ENCODE assay signal across 1 cellular context in the genomic region with DNA sequence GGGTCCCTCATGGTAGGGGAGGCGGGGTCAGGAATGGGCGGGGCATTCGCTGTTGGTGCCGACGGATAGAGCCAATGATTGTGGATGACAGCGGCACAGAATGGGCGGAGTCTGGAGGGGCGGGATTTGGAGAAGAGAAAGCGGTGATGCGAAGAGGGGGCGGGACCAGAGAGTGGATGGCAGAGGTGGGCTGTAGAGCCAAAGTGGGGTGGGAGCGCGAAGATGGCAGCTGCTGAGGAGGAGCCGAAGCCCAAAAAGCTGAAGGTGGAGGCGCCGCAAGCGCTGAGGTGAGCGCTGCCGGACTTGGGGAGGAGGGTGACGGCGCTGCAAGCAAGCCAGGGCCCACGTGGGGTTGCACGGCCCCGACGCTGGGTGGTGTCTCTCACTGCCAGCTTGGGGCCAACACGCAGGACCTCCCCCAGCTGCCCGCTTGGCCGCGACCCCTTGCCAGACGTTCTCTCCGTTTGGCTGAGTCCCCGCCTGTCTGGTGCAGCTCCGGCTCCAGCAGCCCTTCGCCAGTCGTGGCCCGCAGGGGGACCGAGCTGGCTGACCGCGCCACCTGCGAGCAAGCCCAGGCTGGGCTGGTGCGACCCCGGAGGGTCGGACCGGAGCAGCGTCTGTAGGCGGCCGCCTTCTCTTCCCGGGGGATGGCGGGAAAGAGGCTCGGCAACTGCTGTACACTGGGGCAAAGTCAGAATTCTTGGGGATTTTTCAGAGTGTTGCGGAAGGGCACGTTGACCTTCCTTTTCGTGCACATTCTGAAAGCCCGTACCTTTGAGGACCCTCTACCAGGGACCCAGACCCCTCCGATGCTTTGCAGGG.
TF ChIP-seq lines count a peak whose summit lies in the region.

Gene ADK (plus strand): TSS at position 165 of the 822 bp plus-strand sequence. CDS start 58 bp downstream, at position 223.

TF ChIP-seq in HepG2, 621 proteins besides CTCF, POLR2A, EP300 and RAD21 (continued from another document and continues in another):
- TF ChIP-seq ZNF790 (CRISPR knock-in tag; IDR thresholded peaks at IDR 0.05; ENCODE audit: borderline replicate concordance) (no peak), KDM5B (CRISPR knock-in tag; IDR thresholded peaks at IDR 0.05; ENCODE audit: borderline replicate concordance) (peak; percentile 81), GTF3A (CRISPR knock-in tag; conservative IDR thresholded peaks at IDR 0.05) (no peak), ZNF572 (CRISPR knock-in tag; IDR thresholded peaks at IDR 0.05) (no peak), FOXC1 (CRISPR knock-in tag; IDR thresholded peaks at IDR 0.05; ENCODE audit: borderline replicate concordance) (0 out of 2 replicates have a peak, but pooled peaks have one; percentile 70), PLRG1 (conservative IDR thresholded peaks at IDR 0.05) (no peak), DNMT1 (CRISPR knock-in tag; IDR thresholded peaks at IDR 0.05) (no peak), HHEX (CRISPR knock-in tag; IDR thresholded peaks at IDR 0.05) (no peak), SOX6 (IDR thresholded peaks at IDR 0.05) (no peak), SOX6 (CRISPR knock-in tag; IDR thresholded peaks at IDR 0.05) (peak; percentile 42; the same call in 1 of the 2 replicates), KDM3A (CRISPR knock-in tag; IDR thresholded peaks at IDR 0.05; ENCODE audit: low read depth) (no peak), NCOA1 (CRISPR knock-in tag; IDR thresholded peaks at IDR 0.05) (0 out of 2 replicates have a peak, but pooled peaks have one; percentile 44), ZNF614 (CRISPR knock-in tag; IDR thresholded peaks at IDR 0.05; ENCODE audit: borderline replicate concordance) (no peak), ATF7 (IDR thresholded peaks at IDR 0.05) (no peak), ATF7 (CRISPR knock-in tag; IDR thresholded peaks at IDR 0.05) (peak; percentile 26; the same call in 1 of the 2 replicates), ZBTB14 (CRISPR knock-in tag; IDR thresholded peaks at IDR 0.05) (peak; percentile 35), GMEB2 (CRISPR knock-in tag; IDR thresholded peaks at IDR 0.05; ENCODE audit: low read depth) (no peak), ARID2 (CRISPR knock-in tag; IDR thresholded peaks at IDR 0.05; ENCODE audit: borderline replicate concordance) (no peak), ZNF724P (CRISPR knock-in tag; IDR thresholded peaks at IDR 0.05; ENCODE audit: borderline replicate concordance) (peak; percentile 69; the same call in 1 of the 2 replicates), WIZ (CRISPR knock-in tag; IDR thresholded peaks at IDR 0.05) (no peak), CEBPB (IDR thresholded peaks at IDR 0.05; ENCODE audit: borderline replicate concordance, low read depth, low read length) (no peak), ZBTB38 (CRISPR knock-in tag; IDR thresholded peaks at IDR 0.05) (peak; percentile 53; the same call in 1 of the 2 replicates), ZNF296 (CRISPR knock-in tag; conservative IDR thresholded peaks at IDR 0.05) (peak; percentile 91), HNF4A (CRISPR knock-in tag; IDR thresholded peaks at IDR 0.05) (no peak), ZNF746 (CRISPR knock-in tag; IDR thresholded peaks at IDR 0.05) (no peak; the same call in 1 of the 2 replicates), SIX1 (CRISPR knock-in tag; IDR thresholded peaks at IDR 0.05; ENCODE audit: borderline replicate concordance) (no peak), AGO1 (IDR thresholded peaks at IDR 0.05; ENCODE audit: low read depth, low read length, poor library complexity, severe bottlenecking) (peak; percentile 36)
- TF ChIP-seq, protein P1, sequence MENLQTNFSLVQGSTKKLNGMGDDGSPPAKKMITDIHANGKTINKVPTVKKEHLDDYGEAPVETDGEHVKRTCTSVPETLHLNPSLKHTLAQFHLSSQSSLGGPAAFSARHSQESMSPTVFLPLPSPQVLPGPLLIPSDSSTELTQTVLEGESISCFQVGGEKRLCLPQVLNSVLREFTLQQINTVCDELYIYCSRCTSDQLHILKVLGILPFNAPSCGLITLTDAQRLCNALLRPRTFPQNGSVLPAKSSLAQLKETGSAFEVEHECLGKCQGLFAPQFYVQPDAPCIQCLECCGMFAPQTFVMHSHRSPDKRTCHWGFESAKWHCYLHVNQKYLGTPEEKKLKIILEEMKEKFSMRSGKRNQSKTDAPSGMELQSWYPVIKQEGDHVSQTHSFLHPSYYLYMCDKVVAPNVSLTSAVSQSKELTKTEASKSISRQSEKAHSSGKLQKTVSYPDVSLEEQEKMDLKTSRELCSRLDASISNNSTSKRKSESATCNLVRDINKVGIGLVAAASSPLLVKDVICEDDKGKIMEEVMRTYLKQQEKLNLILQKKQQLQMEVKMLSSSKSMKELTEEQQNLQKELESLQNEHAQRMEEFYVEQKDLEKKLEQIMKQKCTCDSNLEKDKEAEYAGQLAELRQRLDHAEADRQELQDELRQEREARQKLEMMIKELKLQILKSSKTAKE (CRISPR knock-in tag; IDR thresholded peaks at IDR 0.05; ENCODE audit: borderline replicate concordance) = no peak
- TF ChIP-seq, protein P2, sequence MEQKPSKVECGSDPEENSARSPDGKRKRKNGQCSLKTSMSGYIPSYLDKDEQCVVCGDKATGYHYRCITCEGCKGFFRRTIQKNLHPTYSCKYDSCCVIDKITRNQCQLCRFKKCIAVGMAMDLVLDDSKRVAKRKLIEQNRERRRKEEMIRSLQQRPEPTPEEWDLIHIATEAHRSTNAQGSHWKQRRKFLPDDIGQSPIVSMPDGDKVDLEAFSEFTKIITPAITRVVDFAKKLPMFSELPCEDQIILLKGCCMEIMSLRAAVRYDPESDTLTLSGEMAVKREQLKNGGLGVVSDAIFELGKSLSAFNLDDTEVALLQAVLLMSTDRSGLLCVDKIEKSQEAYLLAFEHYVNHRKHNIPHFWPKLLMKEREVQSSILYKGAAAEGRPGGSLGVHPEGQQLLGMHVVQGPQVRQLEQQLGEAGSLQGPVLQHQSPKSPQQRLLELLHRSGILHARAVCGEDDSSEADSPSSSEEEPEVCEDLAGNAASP (CRISPR knock-in tag; IDR thresholded peaks at IDR 0.05; ENCODE audit: borderline replicate concordance) = 0 out of 2 replicates have a peak, but pooled peaks have one; percentile 11
- TF ChIP-seq, protein P3, sequence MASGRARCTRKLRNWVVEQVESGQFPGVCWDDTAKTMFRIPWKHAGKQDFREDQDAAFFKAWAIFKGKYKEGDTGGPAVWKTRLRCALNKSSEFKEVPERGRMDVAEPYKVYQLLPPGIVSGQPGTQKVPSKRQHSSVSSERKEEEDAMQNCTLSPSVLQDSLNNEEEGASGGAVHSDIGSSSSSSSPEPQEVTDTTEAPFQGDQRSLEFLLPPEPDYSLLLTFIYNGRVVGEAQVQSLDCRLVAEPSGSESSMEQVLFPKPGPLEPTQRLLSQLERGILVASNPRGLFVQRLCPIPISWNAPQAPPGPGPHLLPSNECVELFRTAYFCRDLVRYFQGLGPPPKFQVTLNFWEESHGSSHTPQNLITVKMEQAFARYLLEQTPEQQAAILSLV (CRISPR knock-in tag; IDR thresholded peaks at IDR 0.05; ENCODE audit: borderline replicate concordance) = no peak; the same call in 1 of the 2 replicates
- TF ChIP-seq, protein P4, sequence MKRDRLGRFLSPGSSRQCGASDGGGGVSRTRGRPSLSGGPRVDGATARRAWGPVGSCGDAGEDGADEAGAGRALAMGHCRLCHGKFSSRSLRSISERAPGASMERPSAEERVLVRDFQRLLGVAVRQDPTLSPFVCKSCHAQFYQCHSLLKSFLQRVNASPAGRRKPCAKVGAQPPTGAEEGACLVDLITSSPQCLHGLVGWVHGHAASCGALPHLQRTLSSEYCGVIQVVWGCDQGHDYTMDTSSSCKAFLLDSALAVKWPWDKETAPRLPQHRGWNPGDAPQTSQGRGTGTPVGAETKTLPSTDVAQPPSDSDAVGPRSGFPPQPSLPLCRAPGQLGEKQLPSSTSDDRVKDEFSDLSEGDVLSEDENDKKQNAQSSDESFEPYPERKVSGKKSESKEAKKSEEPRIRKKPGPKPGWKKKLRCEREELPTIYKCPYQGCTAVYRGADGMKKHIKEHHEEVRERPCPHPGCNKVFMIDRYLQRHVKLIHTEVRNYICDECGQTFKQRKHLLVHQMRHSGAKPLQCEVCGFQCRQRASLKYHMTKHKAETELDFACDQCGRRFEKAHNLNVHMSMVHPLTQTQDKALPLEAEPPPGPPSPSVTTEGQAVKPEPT (CRISPR knock-in tag; IDR thresholded peaks at IDR 0.05; ENCODE audit: low read depth) = peak; percentile 63; the same call in 1 of the 2 replicates
- TF ChIP-seq, protein P5, sequence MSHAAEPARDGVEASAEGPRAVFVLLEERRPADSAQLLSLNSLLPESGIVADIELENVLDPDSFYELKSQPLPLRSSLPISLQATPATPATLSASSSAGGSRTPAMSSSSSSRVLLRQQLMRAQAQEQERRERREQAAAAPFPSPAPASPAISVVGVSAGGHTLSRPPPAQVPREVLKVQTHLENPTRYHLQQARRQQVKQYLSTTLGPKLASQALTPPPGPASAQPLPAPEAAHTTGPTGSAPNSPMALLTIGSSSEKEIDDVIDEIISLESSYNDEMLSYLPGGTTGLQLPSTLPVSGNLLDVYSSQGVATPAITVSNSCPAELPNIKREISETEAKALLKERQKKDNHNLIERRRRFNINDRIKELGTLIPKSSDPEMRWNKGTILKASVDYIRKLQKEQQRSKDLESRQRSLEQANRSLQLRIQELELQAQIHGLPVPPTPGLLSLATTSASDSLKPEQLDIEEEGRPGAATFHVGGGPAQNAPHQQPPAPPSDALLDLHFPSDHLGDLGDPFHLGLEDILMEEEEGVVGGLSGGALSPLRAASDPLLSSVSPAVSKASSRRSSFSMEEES (CRISPR knock-in tag; IDR thresholded peaks at IDR 0.05) = no peak
- TF ChIP-seq, protein P6, sequence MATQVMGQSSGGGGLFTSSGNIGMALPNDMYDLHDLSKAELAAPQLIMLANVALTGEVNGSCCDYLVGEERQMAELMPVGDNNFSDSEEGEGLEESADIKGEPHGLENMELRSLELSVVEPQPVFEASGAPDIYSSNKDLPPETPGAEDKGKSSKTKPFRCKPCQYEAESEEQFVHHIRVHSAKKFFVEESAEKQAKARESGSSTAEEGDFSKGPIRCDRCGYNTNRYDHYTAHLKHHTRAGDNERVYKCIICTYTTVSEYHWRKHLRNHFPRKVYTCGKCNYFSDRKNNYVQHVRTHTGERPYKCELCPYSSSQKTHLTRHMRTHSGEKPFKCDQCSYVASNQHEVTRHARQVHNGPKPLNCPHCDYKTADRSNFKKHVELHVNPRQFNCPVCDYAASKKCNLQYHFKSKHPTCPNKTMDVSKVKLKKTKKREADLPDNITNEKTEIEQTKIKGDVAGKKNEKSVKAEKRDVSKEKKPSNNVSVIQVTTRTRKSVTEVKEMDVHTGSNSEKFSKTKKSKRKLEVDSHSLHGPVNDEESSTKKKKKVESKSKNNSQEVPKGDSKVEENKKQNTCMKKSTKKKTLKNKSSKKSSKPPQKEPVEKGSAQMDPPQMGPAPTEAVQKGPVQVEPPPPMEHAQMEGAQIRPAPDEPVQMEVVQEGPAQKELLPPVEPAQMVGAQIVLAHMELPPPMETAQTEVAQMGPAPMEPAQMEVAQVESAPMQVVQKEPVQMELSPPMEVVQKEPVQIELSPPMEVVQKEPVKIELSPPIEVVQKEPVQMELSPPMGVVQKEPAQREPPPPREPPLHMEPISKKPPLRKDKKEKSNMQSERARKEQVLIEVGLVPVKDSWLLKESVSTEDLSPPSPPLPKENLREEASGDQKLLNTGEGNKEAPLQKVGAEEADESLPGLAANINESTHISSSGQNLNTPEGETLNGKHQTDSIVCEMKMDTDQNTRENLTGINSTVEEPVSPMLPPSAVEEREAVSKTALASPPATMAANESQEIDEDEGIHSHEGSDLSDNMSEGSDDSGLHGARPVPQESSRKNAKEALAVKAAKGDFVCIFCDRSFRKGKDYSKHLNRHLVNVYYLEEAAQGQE (IDR thresholded peaks at IDR 0.05; ENCODE audit: borderline replicate concordance in 1 of 2, low read depth in 1 of 2, low read length in 2 of 2) = no peak
- TF ChIP-seq, protein P7, sequence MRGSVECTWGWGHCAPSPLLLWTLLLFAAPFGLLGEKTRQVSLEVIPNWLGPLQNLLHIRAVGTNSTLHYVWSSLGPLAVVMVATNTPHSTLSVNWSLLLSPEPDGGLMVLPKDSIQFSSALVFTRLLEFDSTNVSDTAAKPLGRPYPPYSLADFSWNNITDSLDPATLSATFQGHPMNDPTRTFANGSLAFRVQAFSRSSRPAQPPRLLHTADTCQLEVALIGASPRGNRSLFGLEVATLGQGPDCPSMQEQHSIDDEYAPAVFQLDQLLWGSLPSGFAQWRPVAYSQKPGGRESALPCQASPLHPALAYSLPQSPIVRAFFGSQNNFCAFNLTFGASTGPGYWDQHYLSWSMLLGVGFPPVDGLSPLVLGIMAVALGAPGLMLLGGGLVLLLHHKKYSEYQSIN (CRISPR knock-in tag; IDR thresholded peaks at IDR 0.05; ENCODE audit: borderline replicate concordance) = no peak
- TF ChIP-seq, protein P8, sequence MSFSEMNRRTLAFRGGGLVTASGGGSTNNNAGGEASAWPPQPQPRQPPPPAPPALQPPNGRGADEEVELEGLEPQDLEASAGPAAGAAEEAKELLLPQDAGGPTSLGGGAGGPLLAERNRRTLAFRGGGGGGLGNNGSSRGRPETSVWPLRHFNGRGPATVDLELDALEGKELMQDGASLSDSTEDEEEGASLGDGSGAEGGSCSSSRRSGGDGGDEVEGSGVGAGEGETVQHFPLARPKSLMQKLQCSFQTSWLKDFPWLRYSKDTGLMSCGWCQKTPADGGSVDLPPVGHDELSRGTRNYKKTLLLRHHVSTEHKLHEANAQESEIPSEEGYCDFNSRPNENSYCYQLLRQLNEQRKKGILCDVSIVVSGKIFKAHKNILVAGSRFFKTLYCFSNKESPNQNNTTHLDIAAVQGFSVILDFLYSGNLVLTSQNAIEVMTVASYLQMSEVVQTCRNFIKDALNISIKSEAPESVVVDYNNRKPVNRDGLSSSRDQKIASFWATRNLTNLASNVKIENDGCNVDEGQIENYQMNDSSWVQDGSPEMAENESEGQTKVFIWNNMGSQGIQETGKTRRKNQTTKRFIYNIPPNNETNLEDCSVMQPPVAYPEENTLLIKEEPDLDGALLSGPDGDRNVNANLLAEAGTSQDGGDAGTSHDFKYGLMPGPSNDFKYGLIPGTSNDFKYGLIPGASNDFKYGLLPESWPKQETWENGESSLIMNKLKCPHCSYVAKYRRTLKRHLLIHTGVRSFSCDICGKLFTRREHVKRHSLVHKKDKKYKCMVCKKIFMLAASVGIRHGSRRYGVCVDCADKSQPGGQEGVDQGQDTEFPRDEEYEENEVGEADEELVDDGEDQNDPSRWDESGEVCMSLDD (CRISPR knock-in tag; IDR thresholded peaks at IDR 0.05; ENCODE audit: borderline replicate concordance) = no peak
